ENCODE assay signal across 9 cellular contexts in the genomic region with DNA sequence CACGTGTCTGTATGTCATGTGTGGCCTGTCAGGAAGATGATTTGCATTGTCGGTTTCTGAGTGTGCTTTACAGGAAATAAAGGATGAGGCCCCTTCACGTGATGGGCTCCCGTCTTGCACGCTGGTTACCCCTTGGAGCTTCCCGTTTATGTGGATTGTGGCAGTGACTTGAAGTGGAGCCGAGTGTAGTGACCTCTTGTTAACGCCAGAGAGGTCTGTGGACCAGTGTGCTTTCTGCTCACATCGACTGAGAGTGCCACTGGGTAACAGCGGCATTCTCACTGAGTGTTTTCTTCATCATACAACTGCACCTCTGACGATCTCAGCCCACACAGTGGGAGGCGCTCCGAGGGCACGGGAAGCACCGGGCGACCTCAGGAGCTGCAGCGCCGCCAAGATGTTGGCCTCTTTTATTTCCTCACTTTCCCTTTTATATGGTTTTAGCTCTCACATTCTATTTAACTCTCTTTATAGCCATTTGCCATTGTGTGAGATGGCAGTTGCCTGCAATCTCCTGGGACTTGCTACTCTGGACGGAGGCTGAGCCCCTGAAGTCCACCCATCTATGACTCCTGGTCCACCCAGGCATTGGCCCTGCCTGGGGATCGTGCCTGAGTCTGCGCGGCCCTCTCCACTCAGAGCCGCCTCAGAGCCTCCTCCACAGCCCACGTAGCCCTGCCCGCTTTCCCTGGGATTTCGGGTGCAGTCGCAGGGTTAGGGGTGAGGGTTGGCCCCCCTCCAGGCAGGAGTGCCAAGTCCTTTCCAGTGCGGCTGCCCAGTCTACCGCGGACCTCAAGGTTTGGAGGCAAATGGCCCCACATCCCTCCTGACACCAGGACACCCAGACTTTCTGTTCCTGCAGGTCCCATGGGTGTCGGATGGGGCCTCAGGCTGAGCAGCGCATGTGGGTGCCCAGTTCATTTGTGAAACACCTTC.
DNase-seq lines count a peak whose midpoint lies in the region; ATAC-seq, FAIRE-seq and TF ChIP-seq lines count a peak whose summit lies in the region.
"Had no signal": no experiment of that assay in that cellular context is flagged by ENCODE, and none has a peak within 500 bp of the region (broad histone marks: within the 10 kb centered on the region; RNA-seq: fewer than 3 reads in every experiment).

No MANE protein-coding gene starts in this region.

- H4K91ac ChIP-seq in neuronal stem cell (ENCODE audit: low read depth, low read length, poor library complexity) = no peak overlapping the region

- DNase-seq in neuronal stem cell (ENCODE audit: low spot score) (no peak), HTR-8/SVneo (ENCODE audit: insufficient read length, low spot score) (no peak), glomerular visceral epithelial cell (ENCODE audit: extremely low spot score) (no peak), neural progenitor cell (ENCODE audit: low spot score) (no peak), NCI-H1092 treated with DMSO at 0.1 percent for 48 hours (lab: John Stamatoyannopoulos, UW) (no peak)

- no peaks in the 10 kb centered on the region for H3K79me2 ChIP-seq in neural progenitor cell (ENCODE audit: low read depth)

- no peak for TF ChIP-seq CTCF in neural progenitor cell (IDR thresholded peaks at IDR 0.05)

- H4K8ac ChIP-seq in neuronal stem cell (ENCODE audit: low read depth, low read length) = no peak overlapping the region

- peak overlapping the region; percentile 91 for H2BK15ac ChIP-seq in neuronal stem cell (ENCODE audit: low read length)

- peak overlapping the region; percentile 66 for H2BK5ac ChIP-seq in neuronal stem cell (ENCODE audit: low read length)

- no peaks in the 10 kb centered on the region for H3K36me3 Mint-ChIP-seq in IgD-negative memory B cell
- no peaks in the 10 kb centered on the region for H3K36me3 Mint-ChIP-seq in activated T-helper 17 cell treated with anti-CD3 and anti-CD28 coated beads, Interleukin-2, amount 50 U/mL, for 72 hours (ENCODE audit: low read depth)
- H3K36me3 Mint-ChIP-seq in neural progenitor cell = no peaks in the 10 kb centered on the region

- H3K27me3 Mint-ChIP-seq in IgD-negative memory B cell = peaks cover 8% of the 10 kb centered on the region
- no peaks in the 10 kb centered on the region for H3K27me3 Mint-ChIP-seq in activated T-helper 17 cell treated with anti-CD3 and anti-CD28 coated beads, Interleukin-2, amount 50 U/mL, for 72 hours
- H3K27me3 Mint-ChIP-seq in neural progenitor cell (ENCODE audit: insufficient read depth, low read depth) = peaks cover 9% of the 10 kb centered on the region

- H3K18ac ChIP-seq in neuronal stem cell (ENCODE audit: low read length) = peak overlapping the region; percentile 78

- H3K9me3 ChIP-seq in neuronal stem cell (replicated peaks in 1 of 2; ENCODE audit: control insufficient read depth in 2 of 2, insufficient read depth in 1 of 2, low read depth in 1 of 2, low read length in 2 of 2) (no peaks in the 10 kb centered on the region), neural progenitor cell (ENCODE audit: low read depth) (no peaks in the 10 kb centered on the region)
- H3K9me3 ChIP-seq: body of pancreas had no signal

- H3K4me1 Mint-ChIP-seq in IgD-negative memory B cell (peaks cover 13 to 20% (median 15%) of the 10 kb centered on the region in 3 donors), neural progenitor cell (peaks cover 27% of the 10 kb centered on the region)
- H3K4me1 Mint-ChIP-seq in activated T-helper 17 cell treated with anti-CD3 and anti-CD28 coated beads, Interleukin-2, amount 50 U/mL, for 72 hours = peaks cover 13% of the 10 kb centered on the region

- H3K4me3 Mint-ChIP-seq in IgD-negative memory B cell = peak overlapping the region in 3 of 4 donors; percentile 60 to 83 (median 80)
- H3K4me3 Mint-ChIP-seq in activated T-helper 17 cell treated with anti-CD3 and anti-CD28 coated beads, Interleukin-2, amount 50 U/mL, for 72 hours = peak overlapping the region; percentile 48
- H3K4me3 Mint-ChIP-seq in neural progenitor cell = no peak overlapping the region

- H3K27me3 ChIP-seq in neuronal stem cell (ENCODE audit: control insufficient read depth in 3 of 3, insufficient read depth in 3 of 3, low read depth in 1 of 3, low read length in 3 of 3) = no peaks in the 10 kb centered on the region
- no peaks in the 10 kb centered on the region for H3K27me3 ChIP-seq in neural progenitor cell
- H3K27me3 ChIP-seq: body of pancreas had no signal

- no peak overlapping the region for H3K4me2 ChIP-seq in neuronal stem cell (ENCODE audit: insufficient read depth, low read length, poor library complexity, severe bottlenecking)
- no peak overlapping the region for H3K4me2 ChIP-seq in neural progenitor cell

- peak overlapping the region; percentile 85 for H3K4ac ChIP-seq in neuronal stem cell (ENCODE audit: low read length)

- H3K79me1 ChIP-seq in neuronal stem cell (ENCODE audit: low read depth, low read length) = no peaks in the 10 kb centered on the region

- H3K27ac Mint-ChIP-seq in IgD-negative memory B cell = no peak overlapping the region
- no peak overlapping the region for H3K27ac Mint-ChIP-seq in activated T-helper 17 cell treated with anti-CD3 and anti-CD28 coated beads, Interleukin-2, amount 50 U/mL, for 72 hours
- no peak overlapping the region for H3K27ac Mint-ChIP-seq in neural progenitor cell

- H4K20me1 ChIP-seq in neural progenitor cell (ENCODE audit: low read depth) = no peaks in the 10 kb centered on the region

- H3K4me3 ChIP-seq in neuronal stem cell (ENCODE audit: low read length in 2 of 2) (peak overlapping the region in 1 of 2 donors; percentile 9), neural progenitor cell (no peak overlapping the region)
- H3K4me3 ChIP-seq: body of pancreas had no signal

- peak; percentile 60 for ATAC-seq in GM19043 (IDR thresholded peaks at IDR 0.05; ENCODE audit: low read depth, unreplicated experiment)
- ATAC-seq in activated T-helper 17 cell treated with anti-CD3 and anti-CD28 coated beads, Interleukin-2, amount 50 U/mL, for 72 hours (replicated peaks) = peak; percentile 90
- ATAC-seq: body of pancreas had no signal

- peak overlapping the region; percentile 89 for H3K23ac ChIP-seq in neuronal stem cell (ENCODE audit: low read depth, low read length, poor library complexity)

- H3K14ac ChIP-seq in neuronal stem cell (ENCODE audit: low read length) = peak overlapping the region; percentile 31

- no CpG with 5 or more reads among the region's 32 CpGs for WGBS in neuronal stem cell (ENCODE audit: extremely low coverage in 2 of 2, insufficient read length in 2 of 2, insufficient replicate concordance in 1 of 2), 2 donors

- H3K27ac ChIP-seq in neuronal stem cell (replicated peaks; ENCODE audit: low read length) (no peak overlapping the region), neural progenitor cell (no peak overlapping the region)
- H3K27ac ChIP-seq: body of pancreas had no signal

- no peaks in the 10 kb centered on the region for H3F3A ChIP-seq in neural progenitor cell (ENCODE audit: low read depth)

- H3K9ac ChIP-seq in neuronal stem cell (ENCODE audit: low read depth, low read length, poor library complexity) = no peak overlapping the region
- no peak overlapping the region for H3K9ac ChIP-seq in neural progenitor cell

- H2BK12ac ChIP-seq in neuronal stem cell (ENCODE audit: low read length) = peak overlapping the region; percentile 96

- H3K9me3 Mint-ChIP-seq in IgD-negative memory B cell = no peaks in the 10 kb centered on the region
- H3K9me3 Mint-ChIP-seq in activated T-helper 17 cell treated with anti-CD3 and anti-CD28 coated beads, Interleukin-2, amount 50 U/mL, for 72 hours = no peaks in the 10 kb centered on the region
- no peaks in the 10 kb centered on the region for H3K9me3 Mint-ChIP-seq in neural progenitor cell

- no peak for FAIRE-seq in HTR-8/SVneo (lab: Jason Lieb, UNC)

- peaks cover 4 to 8% of the 10 kb centered on the region in 2 donors for H3K4me1 ChIP-seq in neuronal stem cell (ENCODE audit: control insufficient read depth in 2 of 2, insufficient read depth in 1 of 2, low read depth in 1 of 2, low read length in 2 of 2)
- peaks cover 3% of the 10 kb centered on the region for H3K4me1 ChIP-seq in neural progenitor cell
- H3K4me1 ChIP-seq: body of pancreas had no signal

- peak overlapping the region; percentile 95 for H2BK120ac ChIP-seq in neuronal stem cell (ENCODE audit: low read depth, low read length)

- H2AFZ ChIP-seq in neuronal stem cell (ENCODE audit: low read length) (no peak overlapping the region), neural progenitor cell (replicated peaks) (no peak overlapping the region)

- peak overlapping the region; percentile 99 for H2AK5ac ChIP-seq in neuronal stem cell (ENCODE audit: low read depth, low read length)

- H3K36me3 ChIP-seq in neuronal stem cell (replicated peaks in 1 of 2; ENCODE audit: control insufficient read depth in 2 of 2, insufficient read depth in 2 of 2, low read length in 2 of 2) = peaks cover 0 to 2% of the 10 kb centered on the region in 2 donors
- no peaks in the 10 kb centered on the region for H3K36me3 ChIP-seq in neural progenitor cell
